14 cellular contexts compared by ENCODE assay signal in the genomic region with DNA sequence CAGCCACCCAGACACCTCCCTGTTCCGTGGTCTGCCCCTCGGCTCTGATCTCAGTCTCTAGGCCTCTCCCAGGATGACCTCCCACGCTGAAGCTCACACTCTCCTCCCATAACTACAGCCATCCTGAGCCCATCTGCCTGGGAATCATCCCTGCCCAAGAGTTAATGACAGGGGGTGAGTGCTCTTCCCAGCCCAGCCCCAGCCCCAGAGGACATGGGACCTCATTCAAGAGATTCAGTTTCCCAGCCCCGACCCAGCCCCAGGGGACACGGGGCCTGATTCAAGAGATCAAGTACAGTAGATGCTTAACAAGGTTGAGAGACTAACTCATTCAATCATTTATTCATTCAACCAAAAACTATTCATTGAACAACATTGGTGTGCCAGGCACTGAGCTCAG.
DNase-seq lines count a peak whose midpoint lies in the region; ATAC-seq and TF ChIP-seq lines count a peak whose summit lies in the region.
"Had no signal": no experiment of that assay in that cellular context is flagged by ENCODE, and none has a peak within 500 bp of the region (broad histone marks: within the 10 kb centered on the region; RNA-seq: fewer than 3 reads in every experiment).

No MANE protein-coding gene starts in this region.

- DNase-seq in RWPE2 (ENCODE audit: low spot score) (peak; percentile 10), left lobe of liver (ENCODE audit: low spot score) (peak; percentile 26), type B pancreatic cell (ENCODE audit: extremely low spot score, unreplicated experiment) (peak; percentile 29), GM19238 (ENCODE audit: insufficient read length, low spot score) (no peak)
- no peak for DNase-seq in central memory CD8-positive, alpha-beta T cell (ENCODE audit: low spot score in 2 of 2)
- DNase-seq: C1 segment of cervical spinal cord; Calu3; CD4-positive, alpha-beta T cell; DMS 273 treated with DMSO at 0.1 percent for 48 hours; H7 had no signal

- H3K4me3 ChIP-seq in RWPE2 (ENCODE audit: severe bottlenecking) = no peak overlapping the region
- H3K4me3 ChIP-seq: GM23338 had no signal

- H3K4me1 ChIP-seq in RWPE2 (ENCODE audit: insufficient read depth, poor library complexity, severe bottlenecking) = no peaks in the 10 kb centered on the region

- H3K9me3 ChIP-seq in RWPE2 (ENCODE audit: severe bottlenecking) = no peaks in the 10 kb centered on the region

- H3K4me3 Mint-ChIP-seq in central memory CD8-positive, alpha-beta T cell = no peak overlapping the region
- no peak overlapping the region for H3K4me3 Mint-ChIP-seq in type B pancreatic cell
- H3K4me3 Mint-ChIP-seq: B cell; CD4-positive, alpha-beta T cell; GM23338 had no signal

- no peak for TF ChIP-seq CTCF in RWPE2 (IDR thresholded peaks at IDR 0.05; ENCODE audit: poor library complexity, severe bottlenecking)
- TF ChIP-seq CTCF in type B pancreatic cell (conservative IDR thresholded peaks at IDR 0.05) = no peak

- no peak for ATAC-seq in RWPE2 (ENCODE audit: low read depth)
- no peak for ATAC-seq in central memory CD8-positive, alpha-beta T cell (replicated peaks; ENCODE audit: extremely low read depth, poor library complexity, severe bottlenecking)
- ATAC-seq in left lobe of liver = no peak
- no peak for ATAC-seq in HG03135 (IDR thresholded peaks at IDR 0.05; ENCODE audit: unreplicated experiment)
- no peak for ATAC-seq in HG02798 (IDR thresholded peaks at IDR 0.05; ENCODE audit: poor library complexity, unreplicated experiment)
- ATAC-seq: GM23338 had no signal

- H3K36me3 Mint-ChIP-seq in central memory CD8-positive, alpha-beta T cell (ENCODE audit: insufficient read depth) = no peaks in the 10 kb centered on the region
- no peaks in the 10 kb centered on the region for H3K36me3 Mint-ChIP-seq in type B pancreatic cell

- peaks cover 44% of the 10 kb centered on the region for H3K27me3 Mint-ChIP-seq in central memory CD8-positive, alpha-beta T cell
- peaks cover 19% of the 10 kb centered on the region for H3K27me3 Mint-ChIP-seq in type B pancreatic cell
- H3K27me3 Mint-ChIP-seq: B cell; CD4-positive, alpha-beta T cell had no signal

- no peaks in the 10 kb centered on the region for H3K27me3 ChIP-seq in RWPE2 (ENCODE audit: insufficient read depth, poor library complexity, severe bottlenecking)

- no peak overlapping the region for H3K27ac ChIP-seq in RWPE2 (ENCODE audit: poor library complexity, severe bottlenecking)

- H3K4me1 Mint-ChIP-seq in central memory CD8-positive, alpha-beta T cell = no peaks in the 10 kb centered on the region
- H3K4me1 Mint-ChIP-seq in type B pancreatic cell (ENCODE audit: unreplicated experiment) = peaks cover 24% of the 10 kb centered on the region

- H3K27ac Mint-ChIP-seq in central memory CD8-positive, alpha-beta T cell (ENCODE audit: low read depth) = peak overlapping the region; percentile 5
- H3K27ac Mint-ChIP-seq in type B pancreatic cell = no peak overlapping the region
- H3K27ac Mint-ChIP-seq: B cell; CD4-positive, alpha-beta T cell; GM23338 had no signal

- no peaks in the 10 kb centered on the region for H3K36me3 ChIP-seq in RWPE2 (ENCODE audit: low read depth)

- H3K9me3 Mint-ChIP-seq in central memory CD8-positive, alpha-beta T cell = no peaks in the 10 kb centered on the region
- H3K9me3 Mint-ChIP-seq in type B pancreatic cell = no peaks in the 10 kb centered on the region
- H3K9me3 Mint-ChIP-seq: CD4-positive, alpha-beta T cell; GM23338 had no signal

Comparison
In these comparisons a context has a peak if more than half of its experiments do, and no peak if none do; other contexts are left out.
1. DNase-seq: peak in RWPE2 (single experiment), left lobe of liver (single experiment) and type B pancreatic cell (single experiment); none in central memory CD8-positive, alpha-beta T cell (0 of 2) and GM19238 (single experiment).